In the genomic region with DNA sequence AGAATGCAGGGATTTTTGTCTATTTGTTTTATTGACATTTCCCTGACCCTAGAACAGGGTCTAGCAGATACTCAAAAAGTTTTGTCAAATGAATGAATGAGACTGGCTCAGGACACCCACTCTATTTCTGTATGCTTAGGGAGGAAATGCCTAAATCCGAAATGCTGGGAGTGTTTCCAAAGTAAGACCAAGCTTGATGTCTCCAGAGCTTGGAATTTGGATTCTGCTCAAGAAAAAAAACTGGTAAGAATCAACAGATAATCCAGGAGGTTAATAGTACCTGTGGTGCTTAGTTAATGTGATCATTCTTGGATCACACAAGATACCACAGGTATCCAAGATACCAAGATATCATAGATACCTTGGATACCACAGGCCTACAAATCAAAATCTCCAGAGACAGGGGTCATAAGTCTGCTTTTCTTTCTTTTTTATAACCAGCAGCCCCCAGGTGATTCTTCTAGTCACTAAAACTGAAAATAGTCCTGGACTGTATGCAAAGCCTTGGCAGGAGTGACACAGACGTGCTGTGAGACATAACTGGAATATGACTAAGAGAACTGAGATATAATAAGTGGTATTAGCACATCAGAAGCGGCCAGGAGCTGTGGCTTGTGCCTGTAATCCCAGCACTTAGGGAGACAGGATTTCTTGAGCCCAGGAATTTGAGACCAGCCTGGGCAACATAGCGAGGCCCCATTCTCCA, we compare ENCODE assay signal across 9 cellular contexts. TPM values are rescaled to one million over a fixed set of nuclear protein-coding genes. Genes with fewer than 3 reads are reported as not detected.
DNase-seq lines count a peak whose midpoint lies in the region; ATAC-seq and TF ChIP-seq lines count a peak whose summit lies in the region.
"Had no signal": no experiment of that assay in that cellular context is flagged by ENCODE, and none has a peak within 500 bp of the region (broad histone marks: within the 10 kb centered on the region; RNA-seq: fewer than 3 reads in every experiment).

No MANE protein-coding gene starts in this region.

- H3K4me3 ChIP-seq in gastrocnemius medialis (no peak overlapping the region), upper lobe of right lung (no peak overlapping the region)
- H3K4me3 ChIP-seq: cardiac muscle cell had no signal

- H3K9me3 ChIP-seq in gastrocnemius medialis = no peaks in the 10 kb centered on the region
- H3K9me3 ChIP-seq in upper lobe of right lung = no peaks in the 10 kb centered on the region

- no peaks in the 10 kb centered on the region for H3K36me3 Mint-ChIP-seq in chondrocyte (ENCODE audit: low read depth)
- H3K36me3 Mint-ChIP-seq: naive B cell had no signal

- no peak for TF ChIP-seq CTCF in chondrocyte (IDR thresholded peaks at IDR 0.05)
- no peak for TF ChIP-seq CTCF in gastrocnemius medialis (IDR thresholded peaks at IDR 0.05 in 4 of 5, conservative IDR thresholded peaks at IDR 0.05 in 1 of 5)
- no peak for TF ChIP-seq CTCF in upper lobe of right lung (IDR thresholded peaks at IDR 0.05)

- H3K27ac ChIP-seq in gastrocnemius medialis (peak overlapping the region; percentile 68 to 83 (median 78)), upper lobe of right lung (no peak overlapping the region)
- H3K27ac ChIP-seq: cardiac muscle cell had no signal

- DNase-seq in chondrocyte (ENCODE audit: low spot score) = no peak
- DNase-seq in gastrocnemius medialis = peak; percentile 78 to 87
- no peak for DNase-seq in upper lobe of right lung
- DNase-seq in NCI-H1048 (lab: John Stamatoyannopoulos, UW) = no peak
- no peak for DNase-seq in SIG-M5 (lab: John Stamatoyannopoulos, UW)
- DNase-seq: naive B cell had no signal

- H3K4me3 Mint-ChIP-seq in chondrocyte (ENCODE audit: unreplicated experiment) = no peak overlapping the region
- H3K4me3 Mint-ChIP-seq: naive B cell had no signal

- H3K4me1 ChIP-seq in gastrocnemius medialis = peaks cover 10 to 18% of the 10 kb centered on the region in 2 donors
- no peaks in the 10 kb centered on the region for H3K4me1 ChIP-seq in upper lobe of right lung

- TF ChIP-seq POLR2A in gastrocnemius medialis (IDR thresholded peaks at IDR 0.05) = no peak

- ATAC-seq in GM19043 (IDR thresholded peaks at IDR 0.05; ENCODE audit: low read depth, unreplicated experiment) = peak; percentile 69
- ATAC-seq in HG03066 (IDR thresholded peaks at IDR 0.05; ENCODE audit: low read depth, unreplicated experiment) = peak; percentile 72
- ATAC-seq in gastrocnemius medialis = peak; percentile 100
- no peak for ATAC-seq in upper lobe of right lung

- H3K36me3 ChIP-seq in gastrocnemius medialis (no peaks in the 10 kb centered on the region), upper lobe of right lung (no peaks in the 10 kb centered on the region)
- H3K36me3 ChIP-seq: cardiac muscle cell had no signal

- H3K27me3 ChIP-seq in gastrocnemius medialis (no peaks in the 10 kb centered on the region), upper lobe of right lung (no peaks in the 10 kb centered on the region)

- H3K27me3 Mint-ChIP-seq in chondrocyte (ENCODE audit: low read depth) = no peaks in the 10 kb centered on the region

- in situ Hi-C loops in gastrocnemius medialis (cut with MboI; ENCODE audit: low sequenced_read_pairs in 4 of 4) = loop anchor here in 2 of 4 donors (25.0 kb wide), 2 partner anchors 793 to 968 kb away; no protein-coding TSS in a partner anchor

- intact Hi-C loops in gastrocnemius medialis (cut with DNase I; ENCODE audit: low total_unique reads) = loop anchor here (1.0 to 2.0 kb wide), 2 partner anchors 19 to 40 kb away; a partner anchor contains a TSS
- intact Hi-C loops in upper lobe of right lung (cut with DNase I) = no loop called here

- peak overlapping the region; percentile 91 for H3K27ac Mint-ChIP-seq in chondrocyte (ENCODE audit: unreplicated experiment)

- peaks cover 31% of the 10 kb centered on the region for H3K4me1 Mint-ChIP-seq in chondrocyte (ENCODE audit: low read depth)
- H3K4me1 Mint-ChIP-seq: naive B cell had no signal

- H3K9me3 Mint-ChIP-seq in chondrocyte (ENCODE audit: low read depth) = no peaks in the 10 kb centered on the region
- H3K9me3 Mint-ChIP-seq: naive B cell had no signal

RNA-seq across cellular contexts. Expression of a gene that starts 39.9 kb away (rescaled TPM):
- total RNA-seq in chondrocyte (56.9 to 59.4 TPM (median 58.7 TPM) in 3 replicates), gastrocnemius medialis (10 to 100 TPM; 47.9 to 68.9 (median 58.7) TPM), upper lobe of right lung (77.4 TPM)

Comparison
In these comparisons a context has a peak if more than half of its experiments do, and no peak if none do; other contexts are left out.
1. DNase-seq: peak in gastrocnemius medialis (2 of 2); none in chondrocyte (single experiment), upper lobe of right lung (single experiment), NCI-H1048 (single experiment) and SIG-M5 (single experiment).